10 cellular contexts compared by ENCODE assay signal in the genomic region with DNA sequence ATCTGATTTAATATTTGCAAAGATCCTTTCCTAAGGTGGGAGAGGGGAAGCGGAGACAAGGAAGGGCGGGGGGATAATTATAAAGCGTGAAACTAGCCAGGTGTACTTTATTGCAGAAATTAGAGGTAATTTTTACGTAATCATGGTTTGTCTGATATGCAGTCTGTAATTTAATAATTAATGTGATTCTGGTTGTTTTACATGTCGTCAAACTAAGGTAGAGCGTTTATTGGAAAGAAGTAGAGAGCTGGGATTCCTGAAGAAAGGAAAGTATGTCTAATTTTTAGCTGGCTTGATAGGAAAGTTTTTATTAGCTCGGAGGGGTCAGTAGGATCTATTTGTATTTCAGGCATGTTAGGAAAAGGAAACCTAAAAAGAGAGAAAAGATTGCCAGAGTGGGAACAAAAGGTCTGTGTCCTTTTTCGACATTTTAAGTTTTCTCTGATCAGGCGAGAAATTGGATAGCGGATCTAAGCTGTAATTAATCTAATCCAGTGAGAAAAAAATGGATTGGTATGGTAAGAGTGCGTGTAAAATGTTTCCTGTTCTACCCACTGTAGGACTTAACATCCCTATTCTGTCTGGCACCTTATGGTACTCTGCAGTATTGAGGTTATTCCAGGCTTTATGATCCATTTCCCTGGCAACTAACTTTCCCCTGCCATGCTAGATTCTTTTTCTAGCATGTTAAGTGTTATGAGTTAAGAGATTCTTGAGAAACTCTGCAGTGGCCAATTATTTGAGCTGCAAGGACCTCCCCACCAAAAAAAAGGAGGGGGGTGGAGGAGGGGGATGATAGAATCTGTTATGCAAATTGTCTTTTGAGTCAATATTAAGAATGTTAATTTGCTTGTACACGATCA. TPM values are rescaled to one million over a fixed set of nuclear protein-coding genes. Genes with fewer than 3 reads are reported as not detected.
DNase-seq lines count a peak whose midpoint lies in the region; ATAC-seq and TF ChIP-seq lines count a peak whose summit lies in the region.
"Had no signal": no experiment of that assay in that cellular context is flagged by ENCODE, and none has a peak within 500 bp of the region (broad histone marks: within the 10 kb centered on the region; RNA-seq: fewer than 3 reads in every experiment).

No MANE protein-coding gene starts in this region.

- TF ChIP-seq CTCF in astrocyte of the spinal cord (IDR thresholded peaks at IDR 0.05; ENCODE audit: low read depth, low read length) = no peak

- in situ Hi-C loops in astrocyte of the spinal cord (cut with HindIII; ENCODE audit: low sequenced_read_pairs) = no loop called here

- H3K36me3 Mint-ChIP-seq in immature natural killer cell = peaks cover 0 to 3% (median 0%) of the 10 kb centered on the region in 3 donors
- no peaks in the 10 kb centered on the region for H3K36me3 Mint-ChIP-seq in stimulated activated memory B cell treated with anti-CD40 and anti-IgM and Interleukin-4, amounts not matched to agents 10 μg/mL and 1 μg/mL and 100 μg/mL, for 72 hours

- peak overlapping the region; percentile 53 for H3K4me3 ChIP-seq in Jurkat, Clone E6-1 (ENCODE audit: low read length)
- H3K4me3 ChIP-seq in astrocyte of the spinal cord (ENCODE audit: low read depth, low read length) = peak overlapping the region; percentile 32

- DNase-seq in Jurkat, Clone E6-1 (ENCODE audit: low read depth, low spot score) = no peak
- DNase-seq in astrocyte of the spinal cord (ENCODE audit: low read depth, low spot score) = no peak
- no peak for DNase-seq in immature natural killer cell
- no peak for DNase-seq in germinal center (ENCODE audit: low spot score)
- DNase-seq in SIG-M5 (lab: John Stamatoyannopoulos, UW) = no peak
- DNase-seq: NCI-H187 treated with DMSO at 0.1 percent for 48 hours; stimulated activated CD4-positive, alpha-beta T cell treated with anti-CD3 and anti-CD28 coated beads, Interleukin-4, amount 100 ng/mL, for 24 hours had no signal

- H3K27me3 Mint-ChIP-seq in immature natural killer cell (ENCODE audit: low read depth in 3 of 3) = peaks cover 19 to 45% (median 22%) of the 10 kb centered on the region in 3 donors
- peaks cover 57% of the 10 kb centered on the region for H3K27me3 Mint-ChIP-seq in stimulated activated memory B cell treated with anti-CD40 and anti-IgM and Interleukin-4, amounts not matched to agents 10 μg/mL and 1 μg/mL and 100 μg/mL, for 72 hours

- H3K27ac Mint-ChIP-seq in immature natural killer cell = no peak overlapping the region
- H3K27ac Mint-ChIP-seq in stimulated activated memory B cell treated with anti-CD40 and anti-IgM and Interleukin-4, amounts not matched to agents 10 μg/mL and 1 μg/mL and 100 μg/mL, for 72 hours = no peak overlapping the region

- no peak for ATAC-seq in stimulated activated memory B cell treated with anti-CD40 and anti-IgM and Interleukin-4, amounts not matched to agents 10 μg/mL and 1 μg/mL and 100 μg/mL, for 72 hours
- no peak for ATAC-seq in HG03342 (IDR thresholded peaks at IDR 0.05; ENCODE audit: unreplicated experiment)
- no peak for ATAC-seq in GM18907 (IDR thresholded peaks at IDR 0.05; ENCODE audit: unreplicated experiment)

- H3K4me3 Mint-ChIP-seq in immature natural killer cell = peak overlapping the region; percentile 72 to 83 (median 79)
- H3K4me3 Mint-ChIP-seq in stimulated activated memory B cell treated with anti-CD40 and anti-IgM and Interleukin-4, amounts not matched to agents 10 μg/mL and 1 μg/mL and 100 μg/mL, for 72 hours = peak overlapping the region; percentile 50

- peaks cover 10 to 12% of the 10 kb centered on the region in 2 donors for H3K4me1 Mint-ChIP-seq in immature natural killer cell
- H3K4me1 Mint-ChIP-seq in stimulated activated memory B cell treated with anti-CD40 and anti-IgM and Interleukin-4, amounts not matched to agents 10 μg/mL and 1 μg/mL and 100 μg/mL, for 72 hours = peaks cover 7% of the 10 kb centered on the region

- no peaks in the 10 kb centered on the region for H3K9me3 Mint-ChIP-seq in immature natural killer cell
- H3K9me3 Mint-ChIP-seq in stimulated activated memory B cell treated with anti-CD40 and anti-IgM and Interleukin-4, amounts not matched to agents 10 μg/mL and 1 μg/mL and 100 μg/mL, for 72 hours = no peaks in the 10 kb centered on the region

RNA-seq across cellular contexts. Expression of a gene that starts 1.4 kb away (rescaled TPM):
- 70.3 TPM for polyA plus RNA-seq in Jurkat, Clone E6-1 (2012; ENCODE audit: insufficient read depth, insufficient read length)
- polyA plus RNA-seq in immature natural killer cell = 100 to 1,000 TPM in 1 of 3 donors, 10 to 100 TPM in 2; 64.2 to 174 (median 95.4) TPM
